ENCODE assay signal across 10 cellular contexts in the genomic region with DNA sequence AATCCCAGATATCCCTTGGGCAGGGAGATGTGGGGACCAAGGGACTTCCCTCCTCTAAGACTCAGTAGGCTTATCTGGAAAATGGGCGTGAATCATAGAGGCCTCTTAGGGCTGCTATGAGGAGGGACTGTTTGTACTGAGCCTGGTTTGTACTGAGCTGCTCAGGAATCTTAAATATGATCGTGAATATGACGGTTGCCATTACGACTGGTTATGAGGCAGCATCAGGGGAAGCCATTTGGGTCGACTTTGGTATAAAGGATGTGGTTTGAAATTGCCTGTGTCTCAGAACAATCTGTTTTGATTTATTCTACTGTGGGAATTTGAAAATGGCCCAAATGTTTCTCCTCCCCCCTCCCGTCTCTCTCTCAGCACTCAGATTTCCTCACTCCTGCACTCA. TPM values are rescaled to one million over a fixed set of nuclear protein-coding genes. Genes with fewer than 3 reads are reported as not detected.
A peak's percentile ranks its signal among the peaks of the same experiment; 100 is the strongest.
DNase-seq lines count a peak whose midpoint lies in the region; ATAC-seq lines count a peak whose summit lies in the region.
"Had no signal": no experiment of that assay in that cellular context is flagged by ENCODE, and none has a peak within 500 bp of the region (broad histone marks: within the 10 kb centered on the region; RNA-seq: fewer than 3 reads in every experiment).

No MANE protein-coding gene starts in this region.

- H3K27ac ChIP-seq in substantia nigra (ENCODE audit: low read depth, low read length, poor library complexity, severe bottlenecking) = no peak overlapping the region

- peak overlapping the region; percentile 73 for H3K27ac Mint-ChIP-seq in activated T-helper 17 cell treated with anti-CD3 and anti-CD28 coated beads, Interleukin-2, amount 50 U/mL, for 72 hours
- peak overlapping the region; percentile 4 for H3K27ac Mint-ChIP-seq in stimulated activated effector memory CD8-positive, alpha-beta T cell treated with anti-CD3 and anti-CD28 coated beads, Interleukin-12 subunit alpha, Interleukin-12 subunit beta, amount 100 ng/mL, for 72 hours

- peak overlapping the region; percentile 20 for H3K4me3 Mint-ChIP-seq in activated T-cell treated with anti-CD3 and anti-CD28 coated beads, Interleukin-2, amount 50 U/mL, for 4 hours
- peak overlapping the region; percentile 67 for H3K4me3 Mint-ChIP-seq in activated T-helper 17 cell treated with anti-CD3 and anti-CD28 coated beads, Interleukin-2, amount 50 U/mL, for 72 hours
- H3K4me3 Mint-ChIP-seq in stimulated activated effector memory CD8-positive, alpha-beta T cell treated with anti-CD3 and anti-CD28 coated beads, Interleukin-12 subunit alpha, Interleukin-12 subunit beta, amount 100 ng/mL, for 72 hours = peak overlapping the region; percentile 13

- peaks cover 2% of the 10 kb centered on the region for H3K36me3 Mint-ChIP-seq in activated T-cell treated with anti-CD3 and anti-CD28 coated beads, Interleukin-2, amount 50 U/mL, for 4 hours (ENCODE audit: insufficient read depth)
- no peaks in the 10 kb centered on the region for H3K36me3 Mint-ChIP-seq in activated T-helper 17 cell treated with anti-CD3 and anti-CD28 coated beads, Interleukin-2, amount 50 U/mL, for 72 hours (ENCODE audit: low read depth)
- no peaks in the 10 kb centered on the region for H3K36me3 Mint-ChIP-seq in stimulated activated effector memory CD8-positive, alpha-beta T cell treated with anti-CD3 and anti-CD28 coated beads, Interleukin-12 subunit alpha, Interleukin-12 subunit beta, amount 100 ng/mL, for 72 hours

- ATAC-seq in activated T-cell treated with anti-CD3 and anti-CD28 coated beads, Interleukin-2, amount 50 U/mL, for 4 hours = peak in 1 of 2 donors; percentile 27
- ATAC-seq in activated T-helper 17 cell treated with anti-CD3 and anti-CD28 coated beads, Interleukin-2, amount 50 U/mL, for 72 hours (replicated peaks) = peak; percentile 69
- peak; percentile 19 for ATAC-seq in Right ventricle myocardium superior (ENCODE audit: poor library complexity)
- ATAC-seq in stimulated activated effector memory CD8-positive, alpha-beta T cell treated with anti-CD3 and anti-CD28 coated beads, Interleukin-12 subunit alpha, Interleukin-12 subunit beta, amount 100 ng/mL, for 72 hours = peak; percentile 38
- no peak for ATAC-seq in HG02981 (IDR thresholded peaks at IDR 0.05; ENCODE audit: unreplicated experiment)

- no peak for DNase-seq in activated T-cell treated with anti-CD3 and anti-CD28 coated beads, Interleukin-2, amount 50 U/mL, for 4 hours
- no peak for DNase-seq in activated T-cell treated with anti-CD3 and anti-CD28 coated beads for 4 hours
- DNase-seq in Right ventricle myocardium superior = no peak
- no peak for DNase-seq in stimulated activated effector memory CD8-positive, alpha-beta T cell treated with anti-CD3 and anti-CD28 coated beads, Interleukin-12 subunit alpha, Interleukin-12 subunit beta, amount 100 ng/mL, for 72 hours (ENCODE audit: low spot score in 2 of 2)
- DNase-seq in activated gamma-delta T cell (lab: John Stamatoyannopoulos, UW) = no peak
- no peak for DNase-seq in substantia nigra (lab: John Stamatoyannopoulos, UW)
- DNase-seq: kidney, NCI-H510A had no signal

- H3K27me3 Mint-ChIP-seq in activated T-cell treated with anti-CD3 and anti-CD28 coated beads, Interleukin-2, amount 50 U/mL, for 4 hours (ENCODE audit: low read depth) = no peaks in the 10 kb centered on the region
- H3K27me3 Mint-ChIP-seq in activated T-helper 17 cell treated with anti-CD3 and anti-CD28 coated beads, Interleukin-2, amount 50 U/mL, for 72 hours = no peaks in the 10 kb centered on the region

- no peaks in the 10 kb centered on the region for H3K9me3 Mint-ChIP-seq in activated T-cell treated with anti-CD3 and anti-CD28 coated beads, Interleukin-2, amount 50 U/mL, for 4 hours
- H3K9me3 Mint-ChIP-seq in activated T-helper 17 cell treated with anti-CD3 and anti-CD28 coated beads, Interleukin-2, amount 50 U/mL, for 72 hours = no peaks in the 10 kb centered on the region
- H3K9me3 Mint-ChIP-seq in stimulated activated effector memory CD8-positive, alpha-beta T cell treated with anti-CD3 and anti-CD28 coated beads, Interleukin-12 subunit alpha, Interleukin-12 subunit beta, amount 100 ng/mL, for 72 hours = no peaks in the 10 kb centered on the region

- peaks cover 46% of the 10 kb centered on the region for H3K4me1 Mint-ChIP-seq in activated T-cell treated with anti-CD3 and anti-CD28 coated beads, Interleukin-2, amount 50 U/mL, for 4 hours (ENCODE audit: low read depth)
- peaks cover 17% of the 10 kb centered on the region for H3K4me1 Mint-ChIP-seq in activated T-helper 17 cell treated with anti-CD3 and anti-CD28 coated beads, Interleukin-2, amount 50 U/mL, for 72 hours
- peaks cover 19% of the 10 kb centered on the region for H3K4me1 Mint-ChIP-seq in stimulated activated effector memory CD8-positive, alpha-beta T cell treated with anti-CD3 and anti-CD28 coated beads, Interleukin-12 subunit alpha, Interleukin-12 subunit beta, amount 100 ng/mL, for 72 hours

- intact Hi-C loops in Right ventricle myocardium superior (cut with DNase I) = no loop called here

RNA-seq across cellular contexts. Expression of gene TSPAN18, which starts 20.6 kb away (rescaled TPM):
- 1 to 10 TPM in 2 of 3 donors, under 1 TPM in 1; 0.84 to 2.0 (median 1.5) TPM for total RNA-seq in activated T-cell treated with anti-CD3 and anti-CD28 coated beads, Interleukin-2, amount 50 U/mL, for 4 hours
- total RNA-seq in activated T-helper 17 cell treated with anti-CD3 and anti-CD28 coated beads, Interleukin-2, amount 50 U/mL, for 72 hours = 1 to 10 TPM; 3.3 to 3.9 TPM
- 99.7 TPM for total RNA-seq in Right ventricle myocardium superior

Comparison
In these comparisons a context has a peak if more than half of its experiments do, and no peak if none do; other contexts are left out.
1. H3K4me3 Mint-ChIP-seq: peak in every context shown above with its lines; median percentile 67 in activated T-helper 17 cell treated with anti-CD3 and anti-CD28 coated beads, Interleukin-2, amount 50 U/mL, for 72 hours; 20 in activated T-cell treated with anti-CD3 and anti-CD28 coated beads, Interleukin-2, amount 50 U/mL, for 4 hours; 13 in stimulated activated effector memory CD8-positive, alpha-beta T cell treated with anti-CD3 and anti-CD28 coated beads, Interleukin-12 subunit alpha, Interleukin-12 subunit beta, amount 100 ng/mL, for 72 hours.
2. RNA of gene TSPAN18, which starts 20.6 kb away (total RNA-seq): 99.7 TPM in Right ventricle myocardium superior (single experiment); 3.3 to 3.9 TPM in activated T-helper 17 cell treated with anti-CD3 and anti-CD28 coated beads, Interleukin-2, amount 50 U/mL, for 72 hours and 0.84 to 2.0 TPM in activated T-cell treated with anti-CD3 and anti-CD28 coated beads, Interleukin-2, amount 50 U/mL, for 4 hours; every median in the first group is over 10 times any median in the second.